1 cellular context compared by ENCODE assay signal in genomic region chr16:85173077-85173980, GRCh38.
TF ChIP-seq lines count a peak whose summit lies in the region.

No MANE protein-coding gene starts in this region.

TF ChIP-seq in K562, 482 proteins besides CTCF, POLR2A, EP300 and RAD21 (continued from another document and continues in another):
- no peak for TF ChIP-seq ZNF449 (CRISPR knock-in tag; IDR thresholded peaks at IDR 0.05)
- no peak for TF ChIP-seq ZNF280A (IDR thresholded peaks at IDR 0.05; ENCODE audit: low read depth, partially characterized antibody)
- TF ChIP-seq SOX6 (IDR thresholded peaks at IDR 0.05): peak; percentile 46; the same call in 1 of the 2 replicates
- TF ChIP-seq CHD4 (IDR thresholded peaks at IDR 0.05; ENCODE audit: insufficient read depth, insufficient replicate concordance, low read depth, low read length, poor library complexity, severe bottlenecking): no peak
- TF ChIP-seq NCOA1 (IDR thresholded peaks at IDR 0.05; ENCODE audit: low read depth): no peak
- TF ChIP-seq XRCC5 (IDR thresholded peaks at IDR 0.05; ENCODE audit: low read depth, low read length): no peak
- 0 out of 2 replicates have a peak, but pooled peaks have one; percentile 7 for TF ChIP-seq PML (IDR thresholded peaks at IDR 0.05; ENCODE audit: low read length)
- 0 out of 2 replicates have a peak, but pooled peaks have one; percentile 22 for TF ChIP-seq BCOR (IDR thresholded peaks at IDR 0.05)
- no peak for TF ChIP-seq BCLAF1 (IDR thresholded peaks at IDR 0.05; ENCODE audit: borderline replicate concordance in 1 of 2, control insufficient read depth in 1 of 2, low read depth in 2 of 2, low read length in 1 of 2)
- peak in 1 of 2 experiments; percentile 78; a peak in 2 of 4 replicates for TF ChIP-seq RCOR1 (IDR thresholded peaks at IDR 0.05; ENCODE audit: borderline replicate concordance in 1 of 2, low read depth in 2 of 2, low read length in 2 of 2)
- TF ChIP-seq XRCC3 (IDR thresholded peaks at IDR 0.05): no peak
- peak; percentile 84 for TF ChIP-seq CEBPB (tag; IDR thresholded peaks at IDR 0.05)
- TF ChIP-seq, protein P1, sequence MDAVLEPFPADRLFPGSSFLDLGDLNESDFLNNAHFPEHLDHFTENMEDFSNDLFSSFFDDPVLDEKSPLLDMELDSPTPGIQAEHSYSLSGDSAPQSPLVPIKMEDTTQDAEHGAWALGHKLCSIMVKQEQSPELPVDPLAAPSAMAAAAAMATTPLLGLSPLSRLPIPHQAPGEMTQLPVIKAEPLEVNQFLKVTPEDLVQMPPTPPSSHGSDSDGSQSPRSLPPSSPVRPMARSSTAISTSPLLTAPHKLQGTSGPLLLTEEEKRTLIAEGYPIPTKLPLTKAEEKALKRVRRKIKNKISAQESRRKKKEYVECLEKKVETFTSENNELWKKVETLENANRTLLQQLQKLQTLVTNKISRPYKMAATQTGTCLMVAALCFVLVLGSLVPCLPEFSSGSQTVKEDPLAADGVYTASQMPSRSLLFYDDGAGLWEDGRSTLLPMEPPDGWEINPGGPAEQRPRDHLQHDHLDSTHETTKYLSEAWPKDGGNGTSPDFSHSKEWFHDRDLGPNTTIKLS (IDR thresholded peaks at IDR 0.05; ENCODE audit: borderline replicate concordance, low read depth): 0 out of 2 replicates have a peak, but pooled peaks have one; percentile 39
- TF ChIP-seq, protein P2, sequence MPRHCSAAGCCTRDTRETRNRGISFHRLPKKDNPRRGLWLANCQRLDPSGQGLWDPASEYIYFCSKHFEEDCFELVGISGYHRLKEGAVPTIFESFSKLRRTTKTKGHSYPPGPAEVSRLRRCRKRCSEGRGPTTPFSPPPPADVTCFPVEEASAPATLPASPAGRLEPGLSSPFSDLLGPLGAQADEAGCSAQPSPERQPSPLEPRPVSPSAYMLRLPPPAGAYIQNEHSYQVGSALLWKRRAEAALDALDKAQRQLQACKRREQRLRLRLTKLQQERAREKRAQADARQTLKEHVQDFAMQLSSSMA (CRISPR knock-in tag; IDR thresholded peaks at IDR 0.05): no peak
- TF ChIP-seq TOE1 (IDR thresholded peaks at IDR 0.05; ENCODE audit: borderline replicate concordance): 0 out of 2 replicates have a peak, but pooled peaks have one; percentile 18
- no peak for TF ChIP-seq TOE1 (CRISPR knock-in tag; IDR thresholded peaks at IDR 0.05; ENCODE audit: borderline replicate concordance, low read depth)
- TF ChIP-seq HDAC1 (IDR thresholded peaks at IDR 0.05): peak in 1 of 2 experiments; percentile 42; a peak in 1 of 4 replicates
- TF ChIP-seq, protein P3, sequence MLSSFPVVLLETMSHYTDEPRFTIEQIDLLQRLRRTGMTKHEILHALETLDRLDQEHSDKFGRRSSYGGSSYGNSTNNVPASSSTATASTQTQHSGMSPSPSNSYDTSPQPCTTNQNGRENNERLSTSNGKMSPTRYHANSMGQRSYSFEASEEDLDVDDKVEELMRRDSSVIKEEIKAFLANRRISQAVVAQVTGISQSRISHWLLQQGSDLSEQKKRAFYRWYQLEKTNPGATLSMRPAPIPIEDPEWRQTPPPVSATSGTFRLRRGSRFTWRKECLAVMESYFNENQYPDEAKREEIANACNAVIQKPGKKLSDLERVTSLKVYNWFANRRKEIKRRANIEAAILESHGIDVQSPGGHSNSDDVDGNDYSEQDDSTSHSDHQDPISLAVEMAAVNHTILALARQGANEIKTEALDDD (IDR thresholded peaks at IDR 0.05): 0 out of 2 replicates have a peak, but pooled peaks have one; percentile 29
- TF ChIP-seq, protein P4, sequence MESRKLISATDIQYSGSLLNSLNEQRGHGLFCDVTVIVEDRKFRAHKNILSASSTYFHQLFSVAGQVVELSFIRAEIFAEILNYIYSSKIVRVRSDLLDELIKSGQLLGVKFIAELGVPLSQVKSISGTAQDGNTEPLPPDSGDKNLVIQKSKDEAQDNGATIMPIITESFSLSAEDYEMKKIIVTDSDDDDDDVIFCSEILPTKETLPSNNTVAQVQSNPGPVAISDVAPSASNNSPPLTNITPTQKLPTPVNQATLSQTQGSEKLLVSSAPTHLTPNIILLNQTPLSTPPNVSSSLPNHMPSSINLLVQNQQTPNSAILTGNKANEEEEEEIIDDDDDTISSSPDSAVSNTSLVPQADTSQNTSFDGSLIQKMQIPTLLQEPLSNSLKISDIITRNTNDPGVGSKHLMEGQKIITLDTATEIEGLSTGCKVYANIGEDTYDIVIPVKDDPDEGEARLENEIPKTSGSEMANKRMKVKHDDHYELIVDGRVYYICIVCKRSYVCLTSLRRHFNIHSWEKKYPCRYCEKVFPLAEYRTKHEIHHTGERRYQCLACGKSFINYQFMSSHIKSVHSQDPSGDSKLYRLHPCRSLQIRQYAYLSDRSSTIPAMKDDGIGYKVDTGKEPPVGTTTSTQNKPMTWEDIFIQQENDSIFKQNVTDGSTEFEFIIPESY (CRISPR knock-in tag; IDR thresholded peaks at IDR 0.05): peak; percentile 48
- TF ChIP-seq DPF2 (IDR thresholded peaks at IDR 0.05): 0 out of 2 replicates have a peak, but pooled peaks have one; percentile 31
- TF ChIP-seq HNRNPLL (IDR thresholded peaks at IDR 0.05; ENCODE audit: low read depth, low read length, poor library complexity, severe bottlenecking): no peak
- peak; percentile 51 for TF ChIP-seq RBBP5 (IDR thresholded peaks at IDR 0.05; ENCODE audit: borderline replicate concordance, insufficient read depth, low read length, poor library complexity, severe bottlenecking)
- no peak for TF ChIP-seq E2F5 (CRISPR knock-in tag; IDR thresholded peaks at IDR 0.05)
- TF ChIP-seq, protein P5, sequence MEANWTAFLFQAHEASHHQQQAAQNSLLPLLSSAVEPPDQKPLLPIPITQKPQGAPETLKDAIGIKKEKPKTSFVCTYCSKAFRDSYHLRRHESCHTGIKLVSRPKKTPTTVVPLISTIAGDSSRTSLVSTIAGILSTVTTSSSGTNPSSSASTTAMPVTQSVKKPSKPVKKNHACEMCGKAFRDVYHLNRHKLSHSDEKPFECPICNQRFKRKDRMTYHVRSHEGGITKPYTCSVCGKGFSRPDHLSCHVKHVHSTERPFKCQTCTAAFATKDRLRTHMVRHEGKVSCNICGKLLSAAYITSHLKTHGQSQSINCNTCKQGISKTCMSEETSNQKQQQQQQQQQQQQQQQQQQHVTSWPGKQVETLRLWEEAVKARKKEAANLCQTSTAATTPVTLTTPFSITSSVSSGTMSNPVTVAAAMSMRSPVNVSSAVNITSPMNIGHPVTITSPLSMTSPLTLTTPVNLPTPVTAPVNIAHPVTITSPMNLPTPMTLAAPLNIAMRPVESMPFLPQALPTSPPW (CRISPR knock-in tag; IDR thresholded peaks at IDR 0.05): peak; percentile 72
- no peak for TF ChIP-seq ESRRB (CRISPR knock-in tag; IDR thresholded peaks at IDR 0.05; ENCODE audit: borderline replicate concordance)
- TF ChIP-seq SMC3 (conservative IDR thresholded peaks at IDR 0.05; ENCODE audit: insufficient read depth, low read depth, low read length): 0 out of 2 replicates have a peak, but pooled peaks have one; percentile 10
- no peak for TF ChIP-seq PURB (CRISPR knock-in tag; IDR thresholded peaks at IDR 0.05; ENCODE audit: low read depth)
- peak; percentile 33; the same call in 1 of the 2 replicates for TF ChIP-seq ZNF239 (CRISPR knock-in tag; IDR thresholded peaks at IDR 0.05)
- TF ChIP-seq THAP12 (CRISPR knock-in tag; IDR thresholded peaks at IDR 0.05): no peak
- TF ChIP-seq, protein P6, sequence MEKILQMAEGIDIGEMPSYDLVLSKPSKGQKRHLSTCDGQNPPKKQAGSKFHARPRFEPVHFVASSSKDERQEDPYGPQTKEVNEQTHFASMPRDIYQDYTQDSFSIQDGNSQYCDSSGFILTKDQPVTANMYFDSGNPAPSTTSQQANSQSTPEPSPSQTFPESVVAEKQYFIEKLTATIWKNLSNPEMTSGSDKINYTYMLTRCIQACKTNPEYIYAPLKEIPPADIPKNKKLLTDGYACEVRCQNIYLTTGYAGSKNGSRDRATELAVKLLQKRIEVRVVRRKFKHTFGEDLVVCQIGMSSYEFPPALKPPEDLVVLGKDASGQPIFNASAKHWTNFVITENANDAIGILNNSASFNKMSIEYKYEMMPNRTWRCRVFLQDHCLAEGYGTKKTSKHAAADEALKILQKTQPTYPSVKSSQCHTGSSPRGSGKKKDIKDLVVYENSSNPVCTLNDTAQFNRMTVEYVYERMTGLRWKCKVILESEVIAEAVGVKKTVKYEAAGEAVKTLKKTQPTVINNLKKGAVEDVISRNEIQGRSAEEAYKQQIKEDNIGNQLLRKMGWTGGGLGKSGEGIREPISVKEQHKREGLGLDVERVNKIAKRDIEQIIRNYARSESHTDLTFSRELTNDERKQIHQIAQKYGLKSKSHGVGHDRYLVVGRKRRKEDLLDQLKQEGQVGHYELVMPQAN (IDR thresholded peaks at IDR 0.05; ENCODE audit: borderline replicate concordance): 0 out of 2 replicates have a peak, but pooled peaks have one; percentile 47
- TF ChIP-seq, protein P7, sequence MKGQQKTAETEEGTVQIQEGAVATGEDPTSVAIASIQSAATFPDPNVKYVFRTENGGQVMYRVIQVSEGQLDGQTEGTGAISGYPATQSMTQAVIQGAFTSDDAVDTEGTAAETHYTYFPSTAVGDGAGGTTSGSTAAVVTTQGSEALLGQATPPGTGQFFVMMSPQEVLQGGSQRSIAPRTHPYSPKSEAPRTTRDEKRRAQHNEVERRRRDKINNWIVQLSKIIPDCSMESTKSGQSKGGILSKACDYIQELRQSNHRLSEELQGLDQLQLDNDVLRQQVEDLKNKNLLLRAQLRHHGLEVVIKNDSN (CRISPR knock-in tag; IDR thresholded peaks at IDR 0.05): peak; percentile 44; the same call in 1 of the 2 replicates
- TF ChIP-seq MEIS2 (IDR thresholded peaks at IDR 0.05; ENCODE audit: partially characterized antibody): peak; percentile 45
- peak; percentile 27 to 78; a peak in 1 of 4 replicates for TF ChIP-seq SIN3A (IDR thresholded peaks at IDR 0.05; ENCODE audit: borderline replicate concordance in 2 of 2, control insufficient read depth in 1 of 2, low read depth in 2 of 2, low read length in 2 of 2)
- no peak for TF ChIP-seq NFATC3 (IDR thresholded peaks at IDR 0.05)
- 0 out of 2 replicates have a peak, but pooled peaks have one; percentile 17 for TF ChIP-seq MECOM (CRISPR knock-in tag; IDR thresholded peaks at IDR 0.05)
- TF ChIP-seq ARID1B (IDR thresholded peaks at IDR 0.05): peak; percentile 59
